ENCODE assay signal across 24 cellular contexts in the genomic region with DNA sequence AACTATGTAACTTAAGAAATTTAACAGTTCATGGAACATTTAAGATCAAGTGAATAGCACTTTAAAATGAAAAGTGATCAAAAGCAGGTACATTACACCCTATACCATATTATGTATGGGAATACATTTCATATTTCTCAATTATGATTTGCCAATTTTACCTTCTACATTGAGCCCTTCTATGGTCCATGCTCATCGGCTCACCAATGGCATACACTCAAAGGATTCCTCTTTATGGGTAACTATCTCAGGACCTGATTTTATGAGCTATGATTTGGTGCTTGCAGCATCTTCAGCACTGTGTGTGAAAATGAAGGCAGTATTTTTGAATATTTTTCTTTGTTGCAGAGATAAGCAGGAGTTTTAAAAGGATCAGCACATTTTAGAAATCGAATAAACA. TPM values are rescaled to one million over a fixed set of nuclear protein-coding genes. Genes with fewer than 3 reads are reported as not detected.
DNase-seq lines count a peak whose midpoint lies in the region; ATAC-seq, FAIRE-seq and TF ChIP-seq lines count a peak whose summit lies in the region.
"Had no signal": no experiment of that assay in that cellular context is flagged by ENCODE, and none has a peak within 500 bp of the region (broad histone marks: within the 10 kb centered on the region; RNA-seq: fewer than 3 reads in every experiment).

No MANE protein-coding gene starts in this region.

- H3K9me3 Mint-ChIP-seq in activated naive CD8-positive, alpha-beta T cell (ENCODE audit: low read depth) = no peaks in the 10 kb centered on the region
- H3K9me3 Mint-ChIP-seq in activated naive CD8-positive, alpha-beta T cell treated with anti-CD3 and anti-CD28 coated beads, Interleukin-2, amount 50 U/mL, for 24 hours = no peaks in the 10 kb centered on the region
- H3K9me3 Mint-ChIP-seq: CD4-positive, alpha-beta memory T cell had no signal

- H3K4me3 Mint-ChIP-seq in activated naive CD8-positive, alpha-beta T cell = no peak overlapping the region
- no peak overlapping the region for H3K4me3 Mint-ChIP-seq in activated naive CD8-positive, alpha-beta T cell treated with anti-CD3 and anti-CD28 coated beads, Interleukin-2, amount 50 U/mL, for 24 hours
- H3K4me3 Mint-ChIP-seq: CD4-positive, alpha-beta memory T cell had no signal

- WGBS in K562 (ENCODE audit: insufficient coverage, low coverage, missing lambda C conversion rate) = 89% methylated on average over 2 of the region's 2 CpGs

- no peak for DNase-seq in activated naive CD8-positive, alpha-beta T cell treated with anti-CD3 and anti-CD28 coated beads, Interleukin-2, amount 50 U/mL, for 24 hours
- DNase-seq in D721Med (ENCODE audit: insufficient read length, low spot score) (no peak), K562 (ENCODE audit: extremely low read depth in 1 of 4, low spot score in 3 of 4) (no peak), gastrocnemius medialis (no peak), dermis blood vessel endothelial cell (no peak), NCI-H1417 treated with DMSO at 0.1 percent for 48 hours (lab: John Stamatoyannopoulos, UW) (no peak)
- DNase-seq: AML-193; C1 segment of cervical spinal cord; CD4-positive, alpha-beta memory T cell; COR-L47; GOT3; KG1; MG63; NCI-H1417; NCI-H1694 treated with DMSO at 0.1 percent for 48 hours; NCI-H2081; NCI-H2227 treated with DMSO at 0.1 percent for 48 hours; NCI-H526 treated with DMSO at 0.1 percent for 48 hours; RPMI8226; SHP77 had no signal

- peaks cover 28% of the 10 kb centered on the region for H3K4me1 Mint-ChIP-seq in activated naive CD8-positive, alpha-beta T cell (ENCODE audit: low read depth)
- peaks cover 37% of the 10 kb centered on the region for H3K4me1 Mint-ChIP-seq in activated naive CD8-positive, alpha-beta T cell treated with anti-CD3 and anti-CD28 coated beads, Interleukin-2, amount 50 U/mL, for 24 hours

- H3K9me1 ChIP-seq in K562 (ENCODE audit: control insufficient read depth, insufficient read depth, low read length) = no peaks in the 10 kb centered on the region

- peak overlapping the region; percentile 73 for H3K27ac Mint-ChIP-seq in activated naive CD8-positive, alpha-beta T cell
- H3K27ac Mint-ChIP-seq in activated naive CD8-positive, alpha-beta T cell treated with anti-CD3 and anti-CD28 coated beads, Interleukin-2, amount 50 U/mL, for 24 hours = no peak overlapping the region

- no peaks in the 10 kb centered on the region for H3K27me3 ChIP-seq in K562 (ENCODE audit: control insufficient read depth in 2 of 2, insufficient read depth in 2 of 2, low read length in 2 of 2)
- H3K27me3 ChIP-seq in gastrocnemius medialis = no peaks in the 10 kb centered on the region
- H3K27me3 ChIP-seq: MG63 had no signal

- TF ChIP-seq RAD21 in K562 (CRISPR knock-in tag; conservative IDR thresholded peaks at IDR 0.05 in 1 of 2, IDR thresholded peaks at IDR 0.05 in 1 of 2) = no peak

- H3K9me3 ChIP-seq in K562 (replicated peaks; ENCODE audit: control insufficient read depth, insufficient read depth, low read depth, low read length) (no peaks in the 10 kb centered on the region), gastrocnemius medialis (no peaks in the 10 kb centered on the region)
- H3K9me3 ChIP-seq: A549, HAP-1, MG63 had no signal

- peaks cover 72% of the 10 kb centered on the region for H3K36me3 ChIP-seq in K562 (ENCODE audit: control insufficient read depth, insufficient read depth, low read length)
- peaks cover 0 to 29% of the 10 kb centered on the region in 2 donors for H3K36me3 ChIP-seq in gastrocnemius medialis

- no TSS peak for BruUV-seq in K562 (replicated peaks; lab: Mats Ljungman, UMichigan)

- H3K4me1 ChIP-seq in K562 (replicated peaks in 1 of 2; ENCODE audit: control insufficient read depth in 2 of 2, insufficient read depth in 2 of 2, low read length in 2 of 2) = no peaks in the 10 kb centered on the region
- peaks cover 0 to 5% of the 10 kb centered on the region in 2 donors for H3K4me1 ChIP-seq in gastrocnemius medialis

- no peak overlapping the region for H3K4me2 ChIP-seq in K562 (ENCODE audit: insufficient read depth, low read length)
- H3K4me2 ChIP-seq: A549 had no signal

- peaks cover 6% of the 10 kb centered on the region; the same call in 1 of the 3 replicates for H3K79me2 ChIP-seq in K562 (ENCODE audit: control insufficient read depth, insufficient read depth, low read length)

- CTCF ChIA-PET in K562 (lab: Yijun Ruan, JAX; ENCODE audit: low intra/inter-chr PET ratio) = no interaction called here

- POLR2A ChIA-PET in K562 (lab: Yijun Ruan, JAX) = interaction anchor here (0.6 kb wide), 1 partner anchor 33 kb away, joined by 7 read pairs; a partner anchor contains a TSS

- H3K4me3 ChIP-seq in K562 (no peak overlapping the region), gastrocnemius medialis (no peak overlapping the region)
- H3K4me3 ChIP-seq: A549, HAP-1, MG63 had no signal

- H2AFZ ChIP-seq in K562 (ENCODE audit: low read depth, low read length) = no peak overlapping the region

- H3K27ac ChIP-seq in K562 (ENCODE audit: extremely low read depth, low read depth, low read length) (no peak overlapping the region), gastrocnemius medialis (no peak overlapping the region)
- H3K27ac ChIP-seq: A549 had no signal

- H3K9ac ChIP-seq in K562 (ENCODE audit: insufficient read depth in 1 of 2, low read depth in 2 of 2, low read length in 2 of 2) = no peak overlapping the region

- no peaks in the 10 kb centered on the region for H3K27me3 Mint-ChIP-seq in activated naive CD8-positive, alpha-beta T cell
- no peaks in the 10 kb centered on the region for H3K27me3 Mint-ChIP-seq in activated naive CD8-positive, alpha-beta T cell treated with anti-CD3 and anti-CD28 coated beads, Interleukin-2, amount 50 U/mL, for 24 hours
- H3K27me3 Mint-ChIP-seq: CD4-positive, alpha-beta memory T cell had no signal

- intact Hi-C loops in K562 (cut with micrococcal nuclease) (no loop called here), gastrocnemius medialis (cut with DNase I; ENCODE audit: low total_unique reads) (loop anchor here (5.0 kb wide), 1 partner anchor 167 kb away; no protein-coding TSS in a partner anchor)

- TF ChIP-seq EP300 in K562 (IDR thresholded peaks at IDR 0.05; ENCODE audit: low read length) = no peak

- ATAC-seq in activated naive CD8-positive, alpha-beta T cell treated with anti-CD3 and anti-CD28 coated beads, Interleukin-2, amount 50 U/mL, for 24 hours = no peak
- ATAC-seq in K562 (no peak), gastrocnemius medialis (peak; percentile 3 to 4)
- ATAC-seq: A549 had no signal

- in situ Hi-C loops in K562 (cut with MboI) = no loop called here
- in situ Hi-C loops in gastrocnemius medialis (cut with MboI; ENCODE audit: low sequenced_read_pairs in 4 of 4) = no loop called here

- peaks cover 16% of the 10 kb centered on the region for H3K36me3 Mint-ChIP-seq in activated naive CD8-positive, alpha-beta T cell
- peaks cover 61% of the 10 kb centered on the region for H3K36me3 Mint-ChIP-seq in activated naive CD8-positive, alpha-beta T cell treated with anti-CD3 and anti-CD28 coated beads, Interleukin-2, amount 50 U/mL, for 24 hours (ENCODE audit: low read depth)

- TF ChIP-seq POLR2A in K562 (conservative IDR thresholded peaks at IDR 0.05) (0 out of 2 replicates have a peak, but pooled peaks have one; percentile 44), gastrocnemius medialis (IDR thresholded peaks at IDR 0.05) (no peak)

- no peaks in the 10 kb centered on the region for H4K20me1 ChIP-seq in K562 (replicated peaks; ENCODE audit: control insufficient read depth, insufficient read depth, low read length)

- TF ChIP-seq CTCF in D721Med (IDR thresholded peaks at IDR 0.05; ENCODE audit: insufficient read depth, missing control alignments) (no peak), K562 (IDR thresholded peaks at IDR 0.05 in 2 of 3, conservative IDR thresholded peaks at IDR 0.05 in 1 of 3; ENCODE audit: insufficient read depth in 2 of 3, low read depth in 1 of 3, low read length in 3 of 3) (no peak), gastrocnemius medialis (IDR thresholded peaks at IDR 0.05 in 4 of 5, conservative IDR thresholded peaks at IDR 0.05 in 1 of 5) (no peak)

- FAIRE-seq in D721Med (lab: Jason Lieb, UNC) (peak; percentile 53), K562 (lab: Jason Lieb, UNC) (peak; percentile 15)
- FAIRE-seq: A549, HTR-8/SVneo had no signal

RNA-seq across cellular contexts. Expression of a gene that starts 33.5 kb away (rescaled TPM):
- 264 and 677 TPM in 2 replicates for total RNA-seq in K562 (2011; cell fraction: chromatin; rRNA removed; ENCODE audit: low replicate concordance)
- total RNA-seq in K562 (2011; cell fraction: nucleolus; rRNA removed) = 127 and 179 TPM in 2 replicates
- total RNA-seq in K562 (2011; cell fraction: nucleoplasm; rRNA removed) = 251 and 332 TPM in 2 replicates
- total RNA-seq in K562 (2014; rRNA removed) (182 and 192 TPM in 2 replicates), K562 (2014; rRNA removed; fragmentation: Illumina TruSeq; extraction: Trizol) (253 and 279 TPM in 2 replicates), K562 (2015; rRNA removed; fragmentation: Illumina TruSeq; extraction: Trizol) (234 and 254 TPM in 2 replicates), K562 (2021) (195 and 199 TPM in 2 replicates), gastrocnemius medialis (10 to 100 TPM; 25.6 to 64.3 (median 47.8) TPM), dermis blood vessel endothelial cell (106 and 151 TPM in 2 replicates)
- polyA plus RNA-seq in K562 (2011; rRNA removed) (292 and 294 TPM in 2 replicates), K562 (2014; fragmentation: Illumina TruSeq; extraction: Trizol) (185 and 213 TPM in 2 replicates), K562 (2014; fragmentation: Nextera tagmentation; extraction: Ambion mirVana) (100 to 1,000 TPM; 104 to 170 TPM), K562 (2014; rRNA removed) (224 and 265 TPM in 2 replicates)
- 136 and 194 TPM in 2 replicates for polyA plus RNA-seq in K562 (2011; cell fraction: cytosol; rRNA removed)
- polyA plus RNA-seq in K562 (2011; cell fraction: nucleus; rRNA removed) = 763 and 1,195 TPM in 2 replicates
- polyA plus RNA-seq in K562 (2012) = 143 and 152 TPM in 2 replicates
- polyA minus RNA-seq in K562 (2011; rRNA and poly(A)+ RNA removed) = 304 and 320 TPM in 2 replicates
- polyA minus RNA-seq in K562 (2011; cell fraction: cytosol; rRNA and poly(A)+ RNA removed) = 101 and 114 TPM in 2 replicates
- 359 and 608 TPM in 2 replicates for polyA minus RNA-seq in K562 (2011; cell fraction: nucleus; rRNA and poly(A)+ RNA removed)

RNA-seq across cellular contexts. Expression of a gene that starts 56.9 kb away (rescaled TPM):
- total RNA-seq in K562 (2011; cell fraction: chromatin; rRNA removed; ENCODE audit: low replicate concordance) = 1.1 TPM in 1 of 2 replicates, not detected in the other
- 0.17 TPM in 1 of 2 replicates, not detected in the other for total RNA-seq in K562 (2011; cell fraction: nucleolus; rRNA removed)
- 0.29 and 1.1 TPM in 2 replicates for total RNA-seq in K562 (2011; cell fraction: nucleoplasm; rRNA removed)
- total RNA-seq in K562 (2014; rRNA removed) (0.95 and 1.4 TPM in 2 replicates), K562 (2014; rRNA removed; fragmentation: Illumina TruSeq; extraction: Trizol) (0.76 and 1.2 TPM in 2 replicates), K562 (2015; rRNA removed; fragmentation: Illumina TruSeq; extraction: Trizol) (0.98 and 1.2 TPM in 2 replicates), K562 (2021) (0.60 and 0.92 TPM in 2 replicates), gastrocnemius medialis (100 to 1,000 TPM; 105 to 297 (median 200) TPM), dermis blood vessel endothelial cell (3.1 and 5.8 TPM in 2 replicates)
- polyA plus RNA-seq in K562 (2011; rRNA removed) (0.07 and 0.18 TPM in 2 replicates), K562 (2014; fragmentation: Illumina TruSeq; extraction: Trizol) (1.2 and 1.8 TPM in 2 replicates), K562 (2014; fragmentation: Nextera tagmentation; extraction: Ambion mirVana) (under 1 TPM; 0.46 to 0.51 TPM), K562 (2014; rRNA removed) (0.86 and 0.97 TPM in 2 replicates)
- 0.03 and 0.09 TPM in 2 replicates for polyA plus RNA-seq in K562 (2011; cell fraction: cytosol; rRNA removed)
- 0.06 TPM in 1 of 2 replicates, not detected in the other for polyA plus RNA-seq in K562 (2011; cell fraction: nucleus; rRNA removed)
- polyA plus RNA-seq in K562 (2012) = 0.55 and 1.3 TPM in 2 replicates
- polyA minus RNA-seq in K562 (2011; rRNA and poly(A)+ RNA removed) = 0.09 and 0.63 TPM in 2 replicates
- polyA minus RNA-seq in K562 (2011; cell fraction: cytosol; rRNA and poly(A)+ RNA removed) = not detected in 2 replicates
- polyA minus RNA-seq in K562 (2011; cell fraction: nucleus; rRNA and poly(A)+ RNA removed) = 0.27 and 0.33 TPM in 2 replicates

RNA-seq across cellular contexts. Expression of a gene that starts 59.4 kb away (rescaled TPM):
- 20.6 and 59.9 TPM in 2 replicates for total RNA-seq in K562 (2011; cell fraction: chromatin; rRNA removed; ENCODE audit: low replicate concordance)
- total RNA-seq in K562 (2011; cell fraction: nucleolus; rRNA removed) = 16.6 and 21.7 TPM in 2 replicates
- total RNA-seq in K562 (2011; cell fraction: nucleoplasm; rRNA removed) = 45.6 and 71.6 TPM in 2 replicates
- 8.5 and 13.2 TPM in 2 replicates for total RNA-seq in K562 (2014; rRNA removed)
- 22.5 and 33.2 TPM in 2 replicates for total RNA-seq in K562 (2014; rRNA removed; fragmentation: Illumina TruSeq; extraction: Trizol)
- 18.2 and 19.8 TPM in 2 replicates for total RNA-seq in K562 (2015; rRNA removed; fragmentation: Illumina TruSeq; extraction: Trizol)
- 17.8 and 20.5 TPM in 2 replicates for total RNA-seq in K562 (2021)
- 15.2 and 23.5 TPM in 2 replicates for polyA plus RNA-seq in K562 (2011; rRNA removed)
- 1.8 and 5.4 TPM in 2 replicates for polyA plus RNA-seq in K562 (2011; cell fraction: cytosol; rRNA removed)
- polyA plus RNA-seq in K562 (2011; cell fraction: nucleus; rRNA removed) = 6.4 and 7.9 TPM in 2 replicates
- 11.4 and 15.5 TPM in 2 replicates for polyA plus RNA-seq in K562 (2012)
- polyA plus RNA-seq in K562 (2014; fragmentation: Illumina TruSeq; extraction: Trizol) = 16.5 and 17.5 TPM in 2 replicates
- 10 to 100 TPM; 18.3 to 27.7 TPM for polyA plus RNA-seq in K562 (2014; fragmentation: Nextera tagmentation; extraction: Ambion mirVana)
- 15.3 and 20.7 TPM in 2 replicates for polyA plus RNA-seq in K562 (2014; rRNA removed)
- polyA minus RNA-seq in K562 (2011; rRNA and poly(A)+ RNA removed) = 32.3 and 45.6 TPM in 2 replicates
- polyA minus RNA-seq in K562 (2011; cell fraction: cytosol; rRNA and poly(A)+ RNA removed) = 9.8 and 10.6 TPM in 2 replicates
- 19.0 and 37.7 TPM in 2 replicates for polyA minus RNA-seq in K562 (2011; cell fraction: nucleus; rRNA and poly(A)+ RNA removed)
- 10 to 100 TPM; 35.6 to 84.9 (median 45.3) TPM for total RNA-seq in gastrocnemius medialis
- 330 and 360 TPM in 2 replicates for total RNA-seq in dermis blood vessel endothelial cell

Comparison
In these comparisons a context has a peak if more than half of its experiments do, and no peak if none do; other contexts are left out.
1. ATAC-seq: peak in gastrocnemius medialis (2 of 2); none in activated naive CD8-positive, alpha-beta T cell treated with anti-CD3 and anti-CD28 coated beads, Interleukin-2, amount 50 U/mL, for 24 hours (single experiment) and K562 (single experiment).
2. RNA of a gene that starts 56.9 kb away (total RNA-seq): 105 to 297 TPM in gastrocnemius medialis; 3.1 to 5.8 TPM in dermis blood vessel endothelial cell and 0.17 to 1.4 TPM in K562; every median in the first group is over 10 times any median in the second.